ENCODE assay signal across 1 cellular context in genomic region chr7:64015496-64015895, GRCh38. TPM values are rescaled to one million over a fixed set of nuclear protein-coding genes. Genes with fewer than 3 reads are reported as not detected.
"Had no signal": no experiment of that assay in that cellular context is flagged by ENCODE, and none has a peak within 500 bp of the region (broad histone marks: within the 10 kb centered on the region; RNA-seq: fewer than 3 reads in every experiment).

No MANE protein-coding gene starts in this region.

RNA-seq across cellular contexts. Expression of gene ZNF722, which starts 16.8 kb away (rescaled TPM):
- total RNA-seq: G401 had no signal

RNA-seq across cellular contexts. Expression of gene ZNF727, which starts 29.7 kb away (rescaled TPM):
- total RNA-seq: G401 had no signal
